Comparison of ENCODE assay signal across 16 cellular contexts in the genomic region with DNA sequence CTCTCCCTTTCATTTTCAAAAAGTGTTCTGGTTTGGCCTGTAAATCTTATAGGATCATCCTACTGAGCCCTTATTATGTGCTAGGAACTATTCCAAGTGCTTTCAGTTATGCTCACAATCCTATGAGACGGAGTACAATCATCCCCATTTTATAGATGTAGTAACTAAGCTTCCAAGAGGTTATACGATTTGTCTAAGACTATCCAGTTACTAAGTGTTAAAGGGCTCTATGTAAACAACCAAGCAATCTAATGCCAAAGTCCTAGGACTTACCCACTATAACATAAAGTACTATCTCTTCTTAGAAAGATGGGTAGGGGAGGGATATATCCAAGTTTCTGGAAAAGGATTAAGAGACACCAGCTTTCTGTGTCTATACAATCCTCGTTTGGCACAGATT. TPM values are rescaled to one million over a fixed set of nuclear protein-coding genes. Genes with fewer than 3 reads are reported as not detected.
DNase-seq lines count a peak whose midpoint lies in the region; ATAC-seq, FAIRE-seq and TF ChIP-seq lines count a peak whose summit lies in the region.
"Had no signal": no experiment of that assay in that cellular context is flagged by ENCODE, and none has a peak within 500 bp of the region (broad histone marks: within the 10 kb centered on the region; RNA-seq: fewer than 3 reads in every experiment).

No MANE protein-coding gene starts in this region.

- H3K9me3 ChIP-seq in RWPE2 (ENCODE audit: severe bottlenecking) = no peaks in the 10 kb centered on the region
- H3K9me3 ChIP-seq in HepG2 (ENCODE audit: low read length) = no peaks in the 10 kb centered on the region
- H3K9me3 ChIP-seq: Caco-2, HAP-1, SJSA1 had no signal

- CTCF ChIA-PET in HepG2 (lab: Yijun Ruan, JAX; ENCODE audit: low intra/inter-chr PET ratio, low total read pairs) = no interaction called here

- TF ChIP-seq RAD21 in HepG2 (CRISPR knock-in tag; IDR thresholded peaks at IDR 0.05) = no peak

- no peaks in the 10 kb centered on the region for H3K27me3 ChIP-seq in RWPE2 (ENCODE audit: insufficient read depth, poor library complexity, severe bottlenecking)
- H3K27me3 ChIP-seq in HepG2 (ENCODE audit: control insufficient read depth in 1 of 2, insufficient read depth in 2 of 2, low read length in 2 of 2) = no peaks in the 10 kb centered on the region
- H3K27me3 ChIP-seq: SJSA1 had no signal

- no peak overlapping the region for H3K4me2 ChIP-seq in HepG2 (ENCODE audit: low read depth, low read length)

- no TSS peak for BruUV-seq in HepG2 (replicated peaks; lab: Mats Ljungman, UMichigan)

- FAIRE-seq in HepG2 (lab: Jason Lieb, UNC) = no peak

- H3K4me3 ChIP-seq in LNCaP clone FGC (ENCODE audit: low read depth, low read length) = no peak overlapping the region
- no peak overlapping the region for H3K4me3 ChIP-seq in RWPE2 (ENCODE audit: severe bottlenecking)
- no peak overlapping the region for H3K4me3 ChIP-seq in HepG2 (replicated peaks in 1 of 3; ENCODE audit: insufficient read depth in 1 of 3, low read depth in 2 of 3, low read length in 3 of 3)
- H3K4me3 ChIP-seq: HAP-1, SJSA1 had no signal

- H3K36me3 ChIP-seq in RWPE2 (ENCODE audit: low read depth) (peaks cover 32% of the 10 kb centered on the region), HepG2 (replicated peaks in 1 of 2; ENCODE audit: control insufficient read depth in 1 of 2, insufficient read depth in 2 of 2, low read length in 2 of 2) (peaks cover 6 to 10% of the 10 kb centered on the region in 2 experiments; a peak in 3 of 5 replicates)

- no peak for TF ChIP-seq EP300 in HepG2 (IDR thresholded peaks at IDR 0.05; ENCODE audit: low read depth in 2 of 2, low read length in 2 of 2)
- no peak for TF ChIP-seq EP300 in HepG2 (CRISPR knock-in tag; IDR thresholded peaks at IDR 0.05; ENCODE audit: borderline replicate concordance)

- H3K27ac ChIP-seq in RWPE2 (ENCODE audit: poor library complexity, severe bottlenecking) (peak overlapping the region; percentile 42), HepG2 (ENCODE audit: extremely low read length, insufficient read depth, low read length) (no peak overlapping the region), temporal lobe (ENCODE audit: low read depth, low read length) (peak overlapping the region; percentile 50)
- H3K27ac ChIP-seq: SJSA1 had no signal

- POLR2A ChIA-PET in HepG2 (lab: Yijun Ruan, JAX) = interaction anchor here (1.0 to 3.8 kb wide), 5 partner anchors 12 to 414 kb away, joined by 4 to 17 read pairs (median 8); a partner anchor contains a TSS

- H2AFZ ChIP-seq in HepG2 (ENCODE audit: low read length) = no peak overlapping the region

- WGBS in HepG2 (ENCODE audit: low lambda C conversion rate) = 44% methylated on average over 3 of the region's 3 CpGs

- H3K9ac ChIP-seq in HepG2 (ENCODE audit: insufficient read depth, low read depth, low read length) = no peak overlapping the region

- in situ Hi-C loops in HepG2 (cut with HindIII; ENCODE audit: extremely low pct_ligation_motif_present, low pct_unique_long_range_greater_than_20kb) = no loop called here

- DNase-seq in LNCaP clone FGC (ENCODE audit: low read depth) = peak; percentile 72
- no peak for DNase-seq in RWPE2 (ENCODE audit: low spot score)
- DNase-seq in HepG2 (ENCODE audit: low spot score) = no peak
- no peak for DNase-seq in central memory CD4-positive, alpha-beta T cell
- no peak for DNase-seq in HuH-7 (ENCODE audit: low spot score)
- DNase-seq in activated effector memory CD4-positive, alpha-beta T cell treated with Interleukin-2 at 50 U/mL for 16 hours = no peak
- no peak for DNase-seq in NCI-H748 treated with DMSO at 0.1 percent for 48 hours (lab: John Stamatoyannopoulos, UW)
- DNase-seq: Caco-2; CD4-positive, CD25-positive, alpha-beta regulatory T cell; DMS79; KG1; NCI-H1092; NCI-H446 had no signal

- ATAC-seq in RWPE2 (ENCODE audit: low read depth) (peak; percentile 15; the same call in 1 of the 3 replicates), HepG2 (peak; percentile 43)

- H3K4me1 ChIP-seq in RWPE2 (ENCODE audit: insufficient read depth, poor library complexity, severe bottlenecking) (peaks cover 38% of the 10 kb centered on the region), HepG2 (ENCODE audit: insufficient read depth, low read length) (peaks cover 37% of the 10 kb centered on the region)
- H3K4me1 ChIP-seq: Caco-2 had no signal

- TF ChIP-seq CTCF in LNCaP clone FGC (IDR thresholded peaks at IDR 0.05; ENCODE audit: control insufficient read depth, extremely low read depth, insufficient read depth) (no peak), RWPE2 (IDR thresholded peaks at IDR 0.05; ENCODE audit: poor library complexity, severe bottlenecking) (no peak), HepG2 (CRISPR knock-in tag; IDR thresholded peaks at IDR 0.05) (no peak)

- TF ChIP-seq POLR2A in HepG2 (IDR thresholded peaks at IDR 0.05; ENCODE audit: insufficient read depth in 1 of 2, low read depth in 2 of 2, low read length in 2 of 2) = no peak

- peaks cover 9% of the 10 kb centered on the region for H3K79me2 ChIP-seq in HepG2 (ENCODE audit: insufficient read depth, low read length)

- H4K20me1 ChIP-seq in HepG2 (ENCODE audit: insufficient read depth, low read length) = no peaks in the 10 kb centered on the region

- intact Hi-C loops in HepG2 (cut with micrococcal nuclease; ENCODE audit: unreplicated experiment) = no loop called here

TF ChIP-seq in HepG2, 621 proteins besides CTCF, POLR2A, EP300 and RAD21 (continues in another document):
- TF ChIP-seq CHD2 (IDR thresholded peaks at IDR 0.05; ENCODE audit: low read depth, low read length) (no peak), ZMYM3 (CRISPR knock-in tag; IDR thresholded peaks at IDR 0.05) (no peak), HNRNPLL (IDR thresholded peaks at IDR 0.05; ENCODE audit: low read depth, low read length, poor library complexity, severe bottlenecking) (no peak), ZNF616 (CRISPR knock-in tag; IDR thresholded peaks at IDR 0.05; ENCODE audit: low read depth) (no peak), ISX (CRISPR knock-in tag; conservative IDR thresholded peaks at IDR 0.05) (no peak), CBX5 (CRISPR knock-in tag; IDR thresholded peaks at IDR 0.05; ENCODE audit: borderline replicate concordance) (no peak)
- TF ChIP-seq, protein P1, sequence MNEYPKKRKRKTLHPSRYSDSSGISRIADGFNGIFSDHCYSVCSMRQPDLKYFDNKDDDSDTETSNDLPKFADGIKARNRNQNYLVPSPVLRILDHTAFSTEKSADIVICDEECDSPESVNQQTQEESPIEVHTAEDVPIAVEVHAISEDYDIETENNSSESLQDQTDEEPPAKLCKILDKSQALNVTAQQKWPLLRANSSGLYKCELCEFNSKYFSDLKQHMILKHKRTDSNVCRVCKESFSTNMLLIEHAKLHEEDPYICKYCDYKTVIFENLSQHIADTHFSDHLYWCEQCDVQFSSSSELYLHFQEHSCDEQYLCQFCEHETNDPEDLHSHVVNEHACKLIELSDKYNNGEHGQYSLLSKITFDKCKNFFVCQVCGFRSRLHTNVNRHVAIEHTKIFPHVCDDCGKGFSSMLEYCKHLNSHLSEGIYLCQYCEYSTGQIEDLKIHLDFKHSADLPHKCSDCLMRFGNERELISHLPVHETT (CRISPR knock-in tag; conservative IDR thresholded peaks at IDR 0.05) = no peak

RNA-seq across cellular contexts. Expression of a gene that starts 6.7 kb away (rescaled TPM):
- total RNA-seq in HepG2 (2016; rRNA removed; fragmentation: Illumina TruSeq; extraction: Trizol) = 158 and 301 TPM in 2 replicates
- total RNA-seq in HepG2 (2016; cell fraction: cytosol; rRNA removed; fragmentation: Illumina TruSeq; extraction: Trizol; ENCODE audit: low read depth) = 28.5 and 36.5 TPM in 2 replicates
- total RNA-seq in HepG2 (2016; cell fraction: insoluble cytoplasmic fraction; rRNA removed; fragmentation: Illumina TruSeq; extraction: Trizol) = 158 and 295 TPM in 2 replicates
- 108 and 127 TPM in 2 replicates for total RNA-seq in HepG2 (2016; cell fraction: membrane; rRNA removed; fragmentation: Illumina TruSeq; extraction: Trizol)
- total RNA-seq in HepG2 (2016; cell fraction: nucleus; rRNA removed; fragmentation: Illumina TruSeq; extraction: Trizol) = 85.5 and 89.1 TPM in 2 replicates
- 68.8 and 114 TPM in 2 replicates for polyA plus RNA-seq in HepG2 (2011; rRNA removed)
- polyA plus RNA-seq in HepG2 (2011; cell fraction: cytosol; rRNA removed) = 44.2 and 78.0 TPM in 2 replicates
- 22.8 and 33.8 TPM in 2 replicates for polyA plus RNA-seq in HepG2 (2011; cell fraction: nucleus; rRNA removed)
- polyA plus RNA-seq in HepG2 (2012) = 145 and 207 TPM in 2 replicates
- 96.7 and 98.0 TPM in 2 replicates for polyA plus RNA-seq in HepG2 (2016; cell fraction: cytosol; fragmentation: Illumina TruSeq; extraction: Trizol; ENCODE audit: low read depth)
- polyA plus RNA-seq in HepG2 (2016; cell fraction: insoluble cytoplasmic fraction; fragmentation: Illumina TruSeq; extraction: Trizol; ENCODE audit: low read depth) = 414 and 424 TPM in 2 replicates
- polyA plus RNA-seq in HepG2 (2016; cell fraction: membrane; fragmentation: Illumina TruSeq; extraction: Trizol; ENCODE audit: low read depth) = 172 and 187 TPM in 2 replicates
- polyA plus RNA-seq in HepG2 (2016; cell fraction: nucleus; fragmentation: Illumina TruSeq; extraction: Trizol; ENCODE audit: insufficient read depth, low read depth) = 152 and 161 TPM in 2 replicates
- 34.1 and 43.7 TPM in 2 replicates for polyA minus RNA-seq in HepG2 (2011; rRNA and poly(A)+ RNA removed; ENCODE audit: low replicate concordance)
- 94.3 and 108 TPM in 2 replicates for polyA minus RNA-seq in HepG2 (2011; cell fraction: cytosol; rRNA and poly(A)+ RNA removed)
- polyA minus RNA-seq in HepG2 (2011; cell fraction: nucleus; rRNA and poly(A)+ RNA removed) = 50.5 and 53.0 TPM in 2 replicates
- 40.6 TPM for total RNA-seq in temporal lobe
